6 cellular contexts compared by ENCODE assay signal in genomic region chr19:35129724-35130274, GRCh38. TPM values are rescaled to one million over a fixed set of nuclear protein-coding genes. Genes with fewer than 3 reads are reported as not detected.
"Had no signal": no experiment of that assay in that cellular context is flagged by ENCODE, and none has a peak within 500 bp of the region (broad histone marks: within the 10 kb centered on the region; RNA-seq: fewer than 3 reads in every experiment).

No MANE protein-coding gene starts in this region.

RNA-seq across cellular contexts. Expression of gene LGI4, which starts 5.1 kb away (rescaled TPM):
- total RNA-seq: SJSA1 had no signal

RNA-seq across cellular contexts. Expression of gene FXYD1, which starts 8.8 kb away (rescaled TPM):
- total RNA-seq: activated naive CD8-positive, alpha-beta T cell treated with anti-CD3 and anti-CD28 coated beads, Interleukin-2, amount 10 ng/mL, durations not matched to agents 7 days and 5 days; SJSA1; T-helper 1 cell treated with Interleukin-12 subunit alpha and Interleukin-12 subunit beta and Interleukin-4 antibody, amounts not matched to agents 30 ng/mL and 1 ng/mL, for 36 hours had no signal

RNA-seq across cellular contexts. Expression of gene FXYD7, which starts 13.3 kb away (rescaled TPM):
- total RNA-seq: adrenal gland, ascending aorta, SJSA1 had no signal

RNA-seq across cellular contexts. Expression of gene FXYD3, which starts 14.2 kb away (rescaled TPM):
- total RNA-seq: activated CD8-positive, alpha-beta T cell treated with anti-CD3 and anti-CD28 coated beads, Interleukin-2, amount 10 ng/mL, durations not matched to agents 7 days and 5 days; activated naive CD8-positive, alpha-beta T cell treated with anti-CD3 and anti-CD28 coated beads, Interleukin-2, amount 10 ng/mL, durations not matched to agents 7 days and 5 days; ascending aorta; SJSA1; T-helper 1 cell treated with Interleukin-12 subunit alpha and Interleukin-12 subunit beta and Interleukin-4 antibody, amounts not matched to agents 30 ng/mL and 1 ng/mL, for 36 hours had no signal
